ENCODE assay signal across 1 cellular context in the genomic region with DNA sequence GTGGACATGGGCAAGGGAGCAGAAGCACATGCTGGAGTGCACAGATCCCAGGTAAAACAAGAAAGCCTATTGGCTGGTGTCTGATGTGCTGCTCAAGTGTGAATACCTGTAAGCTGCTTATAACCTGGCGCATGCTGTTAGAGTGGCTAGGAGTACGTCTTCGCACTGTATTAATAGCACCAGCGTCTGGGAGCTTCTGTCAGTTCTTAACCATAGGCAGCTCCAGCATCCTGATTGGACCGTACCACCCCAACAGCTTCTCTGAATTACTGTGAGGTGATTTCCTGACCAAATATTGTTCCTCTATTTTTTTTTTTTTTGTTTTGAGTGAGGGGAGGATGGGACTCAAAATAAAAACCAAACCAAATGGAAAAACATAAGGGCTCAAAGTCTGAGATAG.
TF ChIP-seq lines count a peak whose summit lies in the region.

No MANE protein-coding gene starts in this region.

TF ChIP-seq in GM23338, 12 proteins besides CTCF, POLR2A, EP300 and RAD21 (continued from another document):
- TF ChIP-seq, protein P1, sequence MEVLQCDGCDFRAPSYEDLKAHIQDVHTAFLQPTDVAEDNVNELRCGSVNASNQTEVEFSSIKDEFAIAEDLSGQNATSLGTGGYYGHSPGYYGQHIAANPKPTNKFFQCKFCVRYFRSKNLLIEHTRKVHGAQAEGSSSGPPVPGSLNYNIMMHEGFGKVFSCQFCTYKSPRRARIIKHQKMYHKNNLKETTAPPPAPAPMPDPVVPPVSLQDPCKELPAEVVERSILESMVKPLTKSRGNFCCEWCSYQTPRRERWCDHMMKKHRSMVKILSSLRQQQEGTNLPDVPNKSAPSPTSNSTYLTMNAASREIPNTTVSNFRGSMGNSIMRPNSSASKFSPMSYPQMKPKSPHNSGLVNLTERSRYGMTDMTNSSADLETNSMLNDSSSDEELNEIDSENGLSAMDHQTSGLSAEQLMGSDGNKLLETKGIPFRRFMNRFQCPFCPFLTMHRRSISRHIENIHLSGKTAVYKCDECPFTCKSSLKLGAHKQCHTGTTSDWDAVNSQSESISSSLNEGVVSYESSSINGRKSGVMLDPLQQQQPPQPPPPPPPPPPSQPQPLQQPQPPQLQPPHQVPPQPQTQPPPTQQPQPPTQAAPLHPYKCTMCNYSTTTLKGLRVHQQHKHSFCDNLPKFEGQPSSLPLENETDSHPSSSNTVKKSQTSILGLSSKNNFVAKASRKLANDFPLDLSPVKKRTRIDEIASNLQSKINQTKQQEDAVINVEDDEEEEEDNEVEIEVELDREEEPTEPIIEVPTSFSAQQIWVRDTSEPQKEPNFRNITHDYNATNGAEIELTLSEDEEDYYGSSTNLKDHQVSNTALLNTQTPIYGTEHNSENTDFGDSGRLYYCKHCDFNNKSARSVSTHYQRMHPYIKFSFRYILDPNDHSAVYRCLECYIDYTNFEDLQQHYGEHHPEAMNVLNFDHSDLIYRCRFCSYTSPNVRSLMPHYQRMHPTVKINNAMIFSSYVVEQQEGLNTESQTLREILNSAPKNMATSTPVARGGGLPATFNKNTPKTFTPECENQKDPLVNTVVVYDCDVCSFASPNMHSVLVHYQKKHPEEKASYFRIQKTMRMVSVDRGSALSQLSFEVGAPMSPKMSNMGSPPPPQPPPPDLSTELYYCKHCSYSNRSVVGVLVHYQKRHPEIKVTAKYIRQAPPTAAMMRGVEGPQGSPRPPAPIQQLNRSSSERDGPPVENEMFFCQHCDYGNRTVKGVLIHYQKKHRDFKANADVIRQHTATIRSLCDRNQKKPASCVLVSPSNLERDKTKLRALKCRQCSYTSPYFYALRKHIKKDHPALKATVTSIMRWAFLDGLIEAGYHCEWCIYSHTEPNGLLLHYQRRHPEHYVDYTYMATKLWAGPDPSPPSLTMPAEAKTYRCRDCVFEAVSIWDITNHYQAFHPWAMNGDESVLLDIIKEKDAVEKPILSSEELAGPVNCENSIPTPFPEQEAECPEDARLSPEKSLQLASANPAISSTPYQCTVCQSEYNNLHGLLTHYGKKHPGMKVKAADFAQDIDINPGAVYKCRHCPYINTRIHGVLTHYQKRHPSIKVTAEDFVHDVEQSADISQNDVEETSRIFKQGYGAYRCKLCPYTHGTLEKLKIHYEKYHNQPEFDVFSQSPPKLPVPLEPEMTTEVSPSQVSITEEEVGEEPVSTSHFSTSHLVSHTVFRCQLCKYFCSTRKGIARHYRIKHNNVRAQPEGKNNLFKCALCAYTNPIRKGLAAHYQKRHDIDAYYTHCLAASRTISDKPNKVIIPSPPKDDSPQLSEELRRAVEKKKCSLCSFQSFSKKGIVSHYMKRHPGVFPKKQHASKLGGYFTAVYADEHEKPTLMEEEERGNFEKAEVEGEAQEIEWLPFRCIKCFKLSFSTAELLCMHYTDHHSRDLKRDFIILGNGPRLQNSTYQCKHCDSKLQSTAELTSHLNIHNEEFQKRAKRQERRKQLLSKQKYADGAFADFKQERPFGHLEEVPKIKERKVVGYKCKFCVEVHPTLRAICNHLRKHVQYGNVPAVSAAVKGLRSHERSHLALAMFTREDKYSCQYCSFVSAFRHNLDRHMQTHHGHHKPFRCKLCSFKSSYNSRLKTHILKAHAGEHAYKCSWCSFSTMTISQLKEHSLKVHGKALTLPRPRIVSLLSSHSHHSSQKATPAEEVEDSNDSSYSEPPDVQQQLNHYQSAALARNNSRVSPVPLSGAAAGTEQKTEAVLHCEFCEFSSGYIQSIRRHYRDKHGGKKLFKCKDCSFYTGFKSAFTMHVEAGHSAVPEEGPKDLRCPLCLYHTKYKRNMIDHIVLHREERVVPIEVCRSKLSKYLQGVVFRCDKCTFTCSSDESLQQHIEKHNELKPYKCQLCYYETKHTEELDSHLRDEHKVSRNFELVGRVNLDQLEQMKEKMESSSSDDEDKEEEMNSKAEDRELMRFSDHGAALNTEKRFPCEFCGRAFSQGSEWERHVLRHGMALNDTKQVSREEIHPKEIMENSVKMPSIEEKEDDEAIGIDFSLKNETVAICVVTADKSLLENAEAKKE (CRISPR knock-in tag; IDR thresholded peaks at IDR 0.05) = no peak
- TF ChIP-seq EZH2 (IDR thresholded peaks at IDR 0.05; ENCODE audit: low read depth, unreplicated experiment) (no peak), NANOG (IDR thresholded peaks at IDR 0.05; ENCODE audit: borderline replicate concordance) (no peak), ZNF331 (CRISPR knock-in tag; IDR thresholded peaks at IDR 0.05; ENCODE audit: low read depth) (no peak), ZNF114 (CRISPR knock-in tag; IDR thresholded peaks at IDR 0.05) (no peak)
